Comparison of ENCODE assay signal across 17 cellular contexts in the genomic region with DNA sequence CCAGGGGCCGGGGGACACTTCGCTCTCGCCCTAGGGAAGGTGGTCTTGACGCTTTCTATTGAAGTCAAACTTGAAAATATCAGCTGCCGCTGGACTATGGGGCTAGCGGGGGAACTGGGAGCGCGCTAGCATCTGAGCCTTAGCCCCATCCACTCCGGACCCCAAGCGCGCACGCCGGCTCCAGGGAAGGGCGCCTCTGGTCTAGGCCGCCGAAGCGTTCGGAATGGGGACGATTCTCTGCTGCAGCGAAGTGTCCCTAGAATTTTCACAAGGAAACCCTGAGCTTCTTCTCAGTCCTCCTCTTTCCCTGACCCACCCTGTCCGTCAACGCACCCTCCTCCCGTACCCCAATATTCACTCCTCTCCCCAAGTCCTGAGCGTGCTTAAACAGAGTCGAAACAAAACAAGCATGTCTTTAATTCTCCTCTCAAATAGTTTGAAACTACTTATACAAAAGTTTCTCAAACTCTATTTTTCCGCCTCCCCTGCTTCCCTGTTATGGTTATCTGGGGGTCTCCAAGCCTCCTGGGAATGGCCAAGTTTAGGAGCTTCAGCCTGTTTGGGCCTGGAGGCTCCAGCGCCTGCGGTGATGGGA. TPM values are rescaled to one million over a fixed set of nuclear protein-coding genes. Genes with fewer than 3 reads are reported as not detected.
DNase-seq lines count a peak whose midpoint lies in the region; ATAC-seq and TF ChIP-seq lines count a peak whose summit lies in the region.
"Had no signal": no experiment of that assay in that cellular context is flagged by ENCODE, and none has a peak within 500 bp of the region (broad histone marks: within the 10 kb centered on the region; RNA-seq: fewer than 3 reads in every experiment).

No MANE protein-coding gene starts in this region.

- H3K27me3 ChIP-seq in HUES64 (ENCODE audit: insufficient read depth, low read length), result peaks cover 99% of the 10 kb centered on the region
- peaks cover 98% of the 10 kb centered on the region for H3K27me3 ChIP-seq in hepatocyte
- peaks cover 97% of the 10 kb centered on the region for H3K27me3 ChIP-seq in trophoblast cell (ENCODE audit: insufficient read depth, low read length)

- H2BK120ac ChIP-seq in trophoblast cell (ENCODE audit: insufficient read depth, low read length, poor library complexity), result no peak overlapping the region

- no peak overlapping the region for H4K12ac ChIP-seq in trophoblast cell (ENCODE audit: low read depth, low read length)

- H3K4me1 ChIP-seq in HUES64 (ENCODE audit: insufficient read depth, low read length) (peaks cover 24% of the 10 kb centered on the region), hepatocyte (ENCODE audit: insufficient read depth) (peaks cover 17% of the 10 kb centered on the region), trophoblast cell (ENCODE audit: control insufficient read depth in 1 of 2, insufficient read depth in 2 of 2, low read length in 2 of 2) (peaks cover 15 to 18% of the 10 kb centered on the region in 2 experiments)

- no peak overlapping the region for H2AFZ ChIP-seq in hepatocyte
- H2AFZ ChIP-seq in trophoblast cell (ENCODE audit: insufficient read depth, low read length, poor library complexity), result peak overlapping the region; percentile 87

- peaks cover 13% of the 10 kb centered on the region for H3K4me1 Mint-ChIP-seq in T-helper 1 cell treated with Interleukin-12 subunit alpha and Interleukin-12 subunit beta and Interleukin-4 antibody, amounts not matched to agents 30 μg/mL and 1 μg/mL, for 36 hours (ENCODE audit: low read depth)

- H3K36me3 ChIP-seq in HUES64 (ENCODE audit: insufficient read depth, low read length), result no peaks in the 10 kb centered on the region
- no peaks in the 10 kb centered on the region for H3K36me3 ChIP-seq in hepatocyte (replicated peaks; ENCODE audit: insufficient read depth, low read depth)
- H3K36me3 ChIP-seq in trophoblast cell (ENCODE audit: control insufficient read depth in 1 of 2, insufficient read depth in 2 of 2, low read length in 2 of 2), result no peaks in the 10 kb centered on the region

- no peaks in the 10 kb centered on the region for H3K36me3 Mint-ChIP-seq in T-helper 1 cell treated with Interleukin-12 subunit alpha and Interleukin-12 subunit beta and Interleukin-4 antibody, amounts not matched to agents 30 μg/mL and 1 μg/mL, for 36 hours (ENCODE audit: low read depth)

- H3K9me3 ChIP-seq in HUES64 (ENCODE audit: insufficient read depth, low read depth, low read length) (no peaks in the 10 kb centered on the region), hepatocyte (ENCODE audit: low read depth) (no peaks in the 10 kb centered on the region), trophoblast cell (ENCODE audit: insufficient read depth, low read depth, low read length) (peaks cover 11% of the 10 kb centered on the region)

- H3K9me2 ChIP-seq in hepatocyte (replicated peaks; ENCODE audit: insufficient read depth), result no peaks in the 10 kb centered on the region

- H3K23ac ChIP-seq in trophoblast cell (ENCODE audit: low read length), result no peak overlapping the region

- no peaks in the 10 kb centered on the region for H3K9me3 Mint-ChIP-seq in T-helper 1 cell treated with Interleukin-12 subunit alpha and Interleukin-12 subunit beta and Interleukin-4 antibody, amounts not matched to agents 30 μg/mL and 1 μg/mL, for 36 hours

- H3K27ac ChIP-seq in HUES64 (ENCODE audit: low read depth, low read length) (no peak overlapping the region), hepatocyte (no peak overlapping the region), trophoblast cell (ENCODE audit: low read depth, low read length) (no peak overlapping the region)
- H3K27ac ChIP-seq: skin epidermis had no signal

- DNase-seq in T-helper 1 cell (no peak), hepatocyte (ENCODE audit: low spot score) (no peak), trophoblast cell (no peak), hepatic stellate cell (ENCODE audit: low spot score) (no peak), DMS153 treated with DMSO at 0.1 percent for 48 hours (lab: John Stamatoyannopoulos, UW; ENCODE audit: unreplicated experiment) (no peak)
- DNase-seq: activated naive CD4-positive, alpha-beta T cell treated with anti-CD3 and anti-CD28 coated beads, Interleukin-2, amount 50 U/mL, for 16 hours; caudate nucleus had no signal

- no peak overlapping the region for H3K4ac ChIP-seq in trophoblast cell (ENCODE audit: low read depth, low read length)

- H3K4me3 Mint-ChIP-seq in T-helper 1 cell treated with Interleukin-12 subunit alpha and Interleukin-12 subunit beta and Interleukin-4 antibody, amounts not matched to agents 30 μg/mL and 1 μg/mL, for 36 hours, result peak overlapping the region; percentile 14

- H3K18ac ChIP-seq in trophoblast cell (ENCODE audit: low read length), result no peak overlapping the region

- no peak overlapping the region for H3K14ac ChIP-seq in trophoblast cell (ENCODE audit: low read length)

- no peak overlapping the region for H2BK12ac ChIP-seq in trophoblast cell (ENCODE audit: low read length)

- H3K79me2 ChIP-seq in hepatocyte, result no peaks in the 10 kb centered on the region
- H3K79me2 ChIP-seq in trophoblast cell (ENCODE audit: control insufficient read depth, insufficient read depth, low read length, poor library complexity), result no peaks in the 10 kb centered on the region

- H3K27me3 Mint-ChIP-seq in T-helper 1 cell treated with Interleukin-12 subunit alpha and Interleukin-12 subunit beta and Interleukin-4 antibody, amounts not matched to agents 30 μg/mL and 1 μg/mL, for 36 hours (ENCODE audit: low read depth), result peaks cover 86% of the 10 kb centered on the region

- WGBS in HUES64, result 8% methylated on average over 28 of the region's 28 CpGs
- WGBS in hepatocyte (ENCODE audit: low lambda C conversion rate, missing lambda C conversion rate), result 9% methylated on average over 28 of the region's 28 CpGs
- no CpG with 5 or more reads among the region's 28 CpGs for WGBS in trophoblast cell (ENCODE audit: extremely low coverage, insufficient coverage, insufficient read length)

- no peak overlapping the region for H4K8ac ChIP-seq in trophoblast cell (ENCODE audit: low read depth, low read length)

- H3K9ac ChIP-seq in HUES64 (ENCODE audit: low read depth, low read length) (no peak overlapping the region), trophoblast cell (ENCODE audit: low read length) (no peak overlapping the region)

- ATAC-seq in GM18517 (IDR thresholded peaks at IDR 0.05; ENCODE audit: unreplicated experiment), result no peak

- no peak overlapping the region for H4K91ac ChIP-seq in trophoblast cell (ENCODE audit: low read depth, low read length)

- no peak overlapping the region for H2AK5ac ChIP-seq in trophoblast cell (ENCODE audit: low read length)

- H3K4me2 ChIP-seq in hepatocyte, result peak overlapping the region; percentile 86
- H3K4me2 ChIP-seq in trophoblast cell (ENCODE audit: low read length), result peak overlapping the region; percentile 75

- H3K4me3 ChIP-seq in HUES64 (ENCODE audit: low read length) (peak overlapping the region; percentile 59), hepatocyte (no peak overlapping the region), trophoblast cell (ENCODE audit: low read depth, low read length) (no peak overlapping the region)

- H4K20me1 ChIP-seq in hepatocyte (ENCODE audit: insufficient read depth, poor library complexity, severe bottlenecking), result no peaks in the 10 kb centered on the region

- H3K79me1 ChIP-seq in trophoblast cell (ENCODE audit: low read length), result no peaks in the 10 kb centered on the region

- H3K27ac Mint-ChIP-seq in T-helper 1 cell treated with Interleukin-12 subunit alpha and Interleukin-12 subunit beta and Interleukin-4 antibody, amounts not matched to agents 30 μg/mL and 1 μg/mL, for 36 hours, result no peak overlapping the region

- TF ChIP-seq CTCF in hepatocyte (IDR thresholded peaks at IDR 0.05; ENCODE audit: poor library complexity), result no peak

- no peak overlapping the region for H2BK5ac ChIP-seq in trophoblast cell (ENCODE audit: low read depth, low read length, poor library complexity)

RNA-seq across cellular contexts. Expression of a gene that starts 5.0 kb away (rescaled TPM):
- polyA plus RNA-seq in HUES64 (2013, experiment 1 of 2), result not detected
- polyA plus RNA-seq in HUES64 (2013, experiment 2 of 2), result 0.06 TPM
- total RNA-seq in hepatocyte, result not detected in 2 replicates
- not detected in 2 replicates for polyA plus RNA-seq in hepatocyte
- 0.03 TPM in 1 of 2 replicates, not detected in the other for polyA plus RNA-seq in trophoblast cell (2013)
- total RNA-seq: A172; activated CD8-positive, alpha-beta memory T cell treated with anti-CD3 and anti-CD28 coated beads for 36 hours; glomerular endothelial cell; T-helper 2 cell treated with Interferon-gamma antibody and Interleukin-4, amounts not matched to agents 100 ng/mL and 5 ng/mL, for 36 hours; temporal lobe had no signal
- polyA plus RNA-seq: neural cell had no signal

RNA-seq across cellular contexts. Expression of a gene that starts 48.3 kb away (rescaled TPM):
- polyA plus RNA-seq in HUES64 (2013, experiment 1 of 2), result 0.35 TPM
- polyA plus RNA-seq in HUES64 (2013, experiment 2 of 2), result not detected
- total RNA-seq in hepatocyte, result 2.6 TPM in 1 of 2 replicates, not detected in the other
- polyA plus RNA-seq in hepatocyte, result 0.71 and 2.2 TPM in 2 replicates
- polyA plus RNA-seq in trophoblast cell (2013), result not detected in 2 replicates
- total RNA-seq: A172; activated CD8-positive, alpha-beta memory T cell treated with anti-CD3 and anti-CD28 coated beads for 36 hours; glomerular endothelial cell; T-helper 2 cell treated with Interferon-gamma antibody and Interleukin-4, amounts not matched to agents 100 ng/mL and 5 ng/mL, for 36 hours had no signal
- polyA plus RNA-seq: neural cell had no signal

RNA-seq across cellular contexts. Expression of a gene that starts 50.2 kb away (rescaled TPM):
- polyA plus RNA-seq in HUES64 (2013, experiment 1 of 2), result not detected
- not detected for polyA plus RNA-seq in HUES64 (2013, experiment 2 of 2)
- total RNA-seq in hepatocyte, result not detected in 2 replicates
- polyA plus RNA-seq in hepatocyte, result not detected in 2 replicates
- polyA plus RNA-seq in trophoblast cell (2013), result 0.19 and 0.25 TPM in 2 replicates
- total RNA-seq: A172; activated CD8-positive, alpha-beta memory T cell treated with anti-CD3 and anti-CD28 coated beads for 36 hours; glomerular endothelial cell; T-helper 2 cell treated with Interferon-gamma antibody and Interleukin-4, amounts not matched to agents 100 ng/mL and 5 ng/mL, for 36 hours had no signal
- polyA plus RNA-seq: neural cell had no signal
